Comparison of ENCODE assay signal across 27 cellular contexts in the genomic region with DNA sequence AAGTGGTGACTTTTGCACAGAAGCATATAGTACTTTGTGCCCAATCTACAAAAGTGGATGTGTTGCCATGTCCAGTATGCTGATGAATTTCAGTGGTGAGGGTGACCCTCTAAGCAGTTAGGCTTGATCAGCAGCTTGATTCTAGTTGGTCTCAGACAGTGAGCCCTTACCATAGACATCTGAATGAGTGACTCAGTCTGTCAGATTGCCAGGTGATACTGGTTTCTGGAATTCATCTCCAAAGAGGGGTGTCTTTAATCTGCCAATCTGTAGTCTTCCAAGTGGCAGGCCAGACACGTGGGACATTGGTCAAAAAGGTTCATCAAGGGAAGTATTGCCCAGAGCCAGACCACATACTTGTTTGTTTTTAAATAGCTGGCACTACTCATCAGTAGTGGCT.
A peak's percentile ranks its signal among the peaks of the same experiment; 100 is the strongest.
DNase-seq lines count a peak whose midpoint lies in the region; ATAC-seq and TF ChIP-seq lines count a peak whose summit lies in the region.
"Had no signal": no experiment of that assay in that cellular context is flagged by ENCODE, and none has a peak within 500 bp of the region (broad histone marks: within the 10 kb centered on the region; RNA-seq: fewer than 3 reads in every experiment).

No MANE protein-coding gene starts in this region.

- DNase-seq in A172 (ENCODE audit: low spot score) (peak; percentile 13), HFFc6 (peak; percentile 49), adipocyte (ENCODE audit: low read depth) (peak; percentile 28), fibroblast of the aortic adventitia (ENCODE audit: low read depth) (peak; percentile 17), adrenal gland (no peak), HuH-7 (ENCODE audit: low spot score) (no peak)
- DNase-seq in activated T-helper 1 cell treated with anti-CD3 and anti-CD28 coated beads, Interleukin-12 subunit alpha, Interleukin-12 subunit beta, Interleukin-2, Interleukin-4 antibody, amounts not matched to agents 30 ng/mL and 10 ng/mL and 1 ng/mL, durations not matched to agents 14 hours and 24 hours and 36 hours (ENCODE audit: low spot score), result no peak
- no peak for DNase-seq in activated CD8-positive, alpha-beta T cell treated with anti-CD3 and anti-CD28 coated beads, Interleukin-2, amount 10 ng/mL, durations not matched to agents 7 days and 5 days
- DNase-seq: 8988T; activated CD4-positive, alpha-beta T cell treated with anti-CD3 and anti-CD28 coated beads for 4 hours; activated CD8-positive, alpha-beta memory T cell treated with anti-CD3 and anti-CD28 coated beads for 24 hours; AML-193; CD4-positive, alpha-beta memory T cell; central memory CD4-positive, alpha-beta T cell; H9; left ventricle myocardium inferior; natural killer cell; NCI-H1092; NCI-H187 treated with DMSO at 0.1 percent for 48 hours; NCI-H2171 treated with DMSO at 0.1 percent for 48 hours; NCI-H524 treated with DMSO at 0.1 percent for 48 hours; SHP77 treated with DMSO at 0.1 percent for 48 hours; stimulated activated naive CD8-positive, alpha-beta T cell treated with anti-CD3 and anti-CD28 coated beads, Interleukin-15, amount 100 ng/mL, for 72 hours; uterus had no signal

- H3K4me3 Mint-ChIP-seq in HFFc6, result no peak overlapping the region
- H3K4me3 Mint-ChIP-seq in activated T-helper 1 cell treated with anti-CD3 and anti-CD28 coated beads, Interleukin-12 subunit alpha, Interleukin-12 subunit beta, Interleukin-2, Interleukin-4 antibody, amounts not matched to agents 30 ng/mL and 10 ng/mL and 1 ng/mL, durations not matched to agents 14 hours and 24 hours and 36 hours, result no peak overlapping the region
- H3K4me3 Mint-ChIP-seq in activated CD8-positive, alpha-beta T cell treated with anti-CD3 and anti-CD28 coated beads, Interleukin-2, amount 10 ng/mL, durations not matched to agents 7 days and 5 days, result no peak overlapping the region
- H3K4me3 Mint-ChIP-seq: CD4-positive, alpha-beta memory T cell; dendritic cell treated with granulocyte-macrophage colony-stimulating factor and Interleukin-4, amounts not matched to agents 40 ng/mL and 50 ng/mL, for 4 days; H9; natural killer cell; stimulated activated naive CD8-positive, alpha-beta T cell treated with anti-CD3 and anti-CD28 coated beads, Interleukin-15, amount 100 ng/mL, for 72 hours had no signal

- H3K4me1 ChIP-seq in adipocyte (ENCODE audit: control insufficient read depth, insufficient read depth, low read length), result peaks cover 11% of the 10 kb centered on the region
- H3K4me1 ChIP-seq in adrenal gland (replicated peaks in 1 of 2), result no peaks in the 10 kb centered on the region
- H3K4me1 ChIP-seq: left ventricle myocardium inferior, uterus had no signal

- 65 to 75% (median 68%) methylated on average over 1 of the region's 1 CpG for WGBS in adrenal gland, 4 donors

- TF ChIP-seq CTCF in HFFc6 (IDR thresholded peaks at IDR 0.05) (no peak), fibroblast of the aortic adventitia (IDR thresholded peaks at IDR 0.05; ENCODE audit: insufficient read depth, low read length) (no peak), adrenal gland (IDR thresholded peaks at IDR 0.05) (no peak)

- H3K4me1 Mint-ChIP-seq in HFFc6 (ENCODE audit: low read depth), result peaks cover 20% of the 10 kb centered on the region
- no peaks in the 10 kb centered on the region for H3K4me1 Mint-ChIP-seq in activated T-helper 1 cell treated with anti-CD3 and anti-CD28 coated beads, Interleukin-12 subunit alpha, Interleukin-12 subunit beta, Interleukin-2, Interleukin-4 antibody, amounts not matched to agents 30 ng/mL and 10 ng/mL and 1 ng/mL, durations not matched to agents 14 hours and 24 hours and 36 hours (ENCODE audit: low read depth)
- H3K4me1 Mint-ChIP-seq in activated CD8-positive, alpha-beta T cell treated with anti-CD3 and anti-CD28 coated beads, Interleukin-2, amount 10 ng/mL, durations not matched to agents 7 days and 5 days (ENCODE audit: low read depth), result peaks cover 14% of the 10 kb centered on the region

- no peak overlapping the region for H3K27ac Mint-ChIP-seq in HFFc6
- no peak overlapping the region for H3K27ac Mint-ChIP-seq in activated T-helper 1 cell treated with anti-CD3 and anti-CD28 coated beads, Interleukin-12 subunit alpha, Interleukin-12 subunit beta, Interleukin-2, Interleukin-4 antibody, amounts not matched to agents 30 ng/mL and 10 ng/mL and 1 ng/mL, durations not matched to agents 14 hours and 24 hours and 36 hours
- no peak overlapping the region for H3K27ac Mint-ChIP-seq in activated CD8-positive, alpha-beta T cell treated with anti-CD3 and anti-CD28 coated beads, Interleukin-2, amount 10 ng/mL, durations not matched to agents 7 days and 5 days
- H3K27ac Mint-ChIP-seq: CD4-positive, alpha-beta memory T cell; dendritic cell treated with granulocyte-macrophage colony-stimulating factor and Interleukin-4, amounts not matched to agents 40 ng/mL and 50 ng/mL, for 4 days; H9; natural killer cell; stimulated activated naive CD8-positive, alpha-beta T cell treated with anti-CD3 and anti-CD28 coated beads, Interleukin-15, amount 100 ng/mL, for 72 hours had no signal

- no peak for TF ChIP-seq POLR2A in adrenal gland (IDR thresholded peaks at IDR 0.05)

- intact Hi-C loops in activated T-helper 1 cell treated with anti-CD3 and anti-CD28 coated beads, Interleukin-12 subunit alpha, Interleukin-12 subunit beta, Interleukin-2, Interleukin-4 antibody, amounts not matched to agents 30 ng/mL and 10 ng/mL and 1 ng/mL, durations not matched to agents 14 hours and 24 hours and 36 hours (cut with micrococcal nuclease), result no loop called here
- intact Hi-C loops in adrenal gland (cut with DNase I), result no loop called here

- no peaks in the 10 kb centered on the region for H3K9me3 ChIP-seq in adipocyte (ENCODE audit: control insufficient read depth, low read length)
- no peaks in the 10 kb centered on the region for H3K9me3 ChIP-seq in adrenal gland (replicated peaks in 1 of 3)
- H3K9me3 ChIP-seq: left ventricle myocardium inferior, uterus had no signal

- no peak for ATAC-seq in activated CD8-positive, alpha-beta T cell treated with anti-CD3 and anti-CD28 coated beads, Interleukin-2, amount 10 ng/mL, durations not matched to agents 7 days and 5 days
- ATAC-seq: natural killer cell; stimulated activated naive CD8-positive, alpha-beta T cell treated with anti-CD3 and anti-CD28 coated beads, Interleukin-15, amount 100 ng/mL, for 72 hours had no signal

- no peaks in the 10 kb centered on the region for H3K9me3 Mint-ChIP-seq in HFFc6
- no peaks in the 10 kb centered on the region for H3K9me3 Mint-ChIP-seq in activated T-helper 1 cell treated with anti-CD3 and anti-CD28 coated beads, Interleukin-12 subunit alpha, Interleukin-12 subunit beta, Interleukin-2, Interleukin-4 antibody, amounts not matched to agents 30 ng/mL and 10 ng/mL and 1 ng/mL, durations not matched to agents 14 hours and 24 hours and 36 hours
- no peaks in the 10 kb centered on the region for H3K9me3 Mint-ChIP-seq in activated CD8-positive, alpha-beta T cell treated with anti-CD3 and anti-CD28 coated beads, Interleukin-2, amount 10 ng/mL, durations not matched to agents 7 days and 5 days (ENCODE audit: insufficient read depth)
- H3K9me3 Mint-ChIP-seq: CD4-positive, alpha-beta memory T cell; dendritic cell treated with granulocyte-macrophage colony-stimulating factor and Interleukin-4, amounts not matched to agents 40 ng/mL and 50 ng/mL, for 4 days; H9; natural killer cell; stimulated activated naive CD8-positive, alpha-beta T cell treated with anti-CD3 and anti-CD28 coated beads, Interleukin-15, amount 100 ng/mL, for 72 hours had no signal

- POLR2A ChIA-PET in activated CD8-positive, alpha-beta T cell treated with anti-CD3 and anti-CD28 coated beads, Interleukin-2, amount 10 ng/mL, durations not matched to agents 7 days and 5 days (lab: Charles Lee), result no interaction called here

- no peak overlapping the region for H3K9ac ChIP-seq in adipocyte (ENCODE audit: low read length)

- H3K4me3 ChIP-seq in adipocyte (ENCODE audit: low read length) (no peak overlapping the region), fibroblast of the aortic adventitia (ENCODE audit: low read depth, low read length) (no peak overlapping the region), adrenal gland (no peak overlapping the region)
- H3K4me3 ChIP-seq: left ventricle myocardium inferior, skin epidermis, uterus had no signal

- CTCF ChIA-PET in activated CD8-positive, alpha-beta T cell treated with anti-CD3 and anti-CD28 coated beads, Interleukin-2, amount 10 ng/mL, durations not matched to agents 7 days and 5 days (lab: Charles Lee), result interaction anchor here (0.9 to 1.5 kb wide), 2 partner anchors 21 to 400 kb away, joined by 3 read pairs; no protein-coding TSS in a partner anchor

- H3K36me3 Mint-ChIP-seq in HFFc6 (ENCODE audit: low read depth), result no peaks in the 10 kb centered on the region
- no peaks in the 10 kb centered on the region for H3K36me3 Mint-ChIP-seq in activated T-helper 1 cell treated with anti-CD3 and anti-CD28 coated beads, Interleukin-12 subunit alpha, Interleukin-12 subunit beta, Interleukin-2, Interleukin-4 antibody, amounts not matched to agents 30 ng/mL and 10 ng/mL and 1 ng/mL, durations not matched to agents 14 hours and 24 hours and 36 hours (ENCODE audit: low read depth)
- no peaks in the 10 kb centered on the region for H3K36me3 Mint-ChIP-seq in activated CD8-positive, alpha-beta T cell treated with anti-CD3 and anti-CD28 coated beads, Interleukin-2, amount 10 ng/mL, durations not matched to agents 7 days and 5 days (ENCODE audit: low read depth)
- H3K36me3 Mint-ChIP-seq: CD4-positive, alpha-beta memory T cell; natural killer cell had no signal

- H3K27me3 ChIP-seq in adipocyte (replicated peaks; ENCODE audit: control insufficient read depth, insufficient read depth, low read length) (no peaks in the 10 kb centered on the region), adrenal gland (no peaks in the 10 kb centered on the region)
- H3K27me3 ChIP-seq: uterus had no signal

- H3K27ac ChIP-seq in adrenal gland, result no peak overlapping the region
- H3K27ac ChIP-seq: left ventricle myocardium inferior, skin epidermis, uterus, VCaP had no signal

- H3K27me3 Mint-ChIP-seq in HFFc6 (ENCODE audit: insufficient read depth), result no peaks in the 10 kb centered on the region; the same call in 1 of the 2 replicates
- peaks cover 2% of the 10 kb centered on the region for H3K27me3 Mint-ChIP-seq in activated T-helper 1 cell treated with anti-CD3 and anti-CD28 coated beads, Interleukin-12 subunit alpha, Interleukin-12 subunit beta, Interleukin-2, Interleukin-4 antibody, amounts not matched to agents 30 ng/mL and 10 ng/mL and 1 ng/mL, durations not matched to agents 14 hours and 24 hours and 36 hours (ENCODE audit: insufficient read depth)
- no peaks in the 10 kb centered on the region for H3K27me3 Mint-ChIP-seq in activated CD8-positive, alpha-beta T cell treated with anti-CD3 and anti-CD28 coated beads, Interleukin-2, amount 10 ng/mL, durations not matched to agents 7 days and 5 days (ENCODE audit: low read depth)
- H3K27me3 Mint-ChIP-seq: dendritic cell treated with granulocyte-macrophage colony-stimulating factor and Interleukin-4, amounts not matched to agents 40 ng/mL and 50 ng/mL, for 4 days had no signal

- H3K36me3 ChIP-seq in adipocyte (ENCODE audit: control insufficient read depth, insufficient read depth, low read length, severe bottlenecking), result no peaks in the 10 kb centered on the region
- no peaks in the 10 kb centered on the region for H3K36me3 ChIP-seq in adrenal gland (replicated peaks in 1 of 2)
- H3K36me3 ChIP-seq: left ventricle myocardium inferior, uterus had no signal

Comparison
In these comparisons a context has a peak if more than half of its experiments do, and no peak if none do; other contexts are left out.
1. DNase-seq: peak in A172 (single experiment), HFFc6 (single experiment), adipocyte (single experiment) and fibroblast of the aortic adventitia (single experiment); none in activated T-helper 1 cell treated with anti-CD3 and anti-CD28 coated beads, Interleukin-12 subunit alpha, Interleukin-12 subunit beta, Interleukin-2, Interleukin-4 antibody, amounts not matched to agents 30 ng/mL and 10 ng/mL and 1 ng/mL, durations not matched to agents 14 hours and 24 hours and 36 hours (single experiment), adrenal gland (0 of 7), HuH-7 (single experiment) and activated CD8-positive, alpha-beta T cell treated with anti-CD3 and anti-CD28 coated beads, Interleukin-2, amount 10 ng/mL, durations not matched to agents 7 days and 5 days (single experiment).